8 cellular contexts compared by ENCODE assay signal in the genomic region with DNA sequence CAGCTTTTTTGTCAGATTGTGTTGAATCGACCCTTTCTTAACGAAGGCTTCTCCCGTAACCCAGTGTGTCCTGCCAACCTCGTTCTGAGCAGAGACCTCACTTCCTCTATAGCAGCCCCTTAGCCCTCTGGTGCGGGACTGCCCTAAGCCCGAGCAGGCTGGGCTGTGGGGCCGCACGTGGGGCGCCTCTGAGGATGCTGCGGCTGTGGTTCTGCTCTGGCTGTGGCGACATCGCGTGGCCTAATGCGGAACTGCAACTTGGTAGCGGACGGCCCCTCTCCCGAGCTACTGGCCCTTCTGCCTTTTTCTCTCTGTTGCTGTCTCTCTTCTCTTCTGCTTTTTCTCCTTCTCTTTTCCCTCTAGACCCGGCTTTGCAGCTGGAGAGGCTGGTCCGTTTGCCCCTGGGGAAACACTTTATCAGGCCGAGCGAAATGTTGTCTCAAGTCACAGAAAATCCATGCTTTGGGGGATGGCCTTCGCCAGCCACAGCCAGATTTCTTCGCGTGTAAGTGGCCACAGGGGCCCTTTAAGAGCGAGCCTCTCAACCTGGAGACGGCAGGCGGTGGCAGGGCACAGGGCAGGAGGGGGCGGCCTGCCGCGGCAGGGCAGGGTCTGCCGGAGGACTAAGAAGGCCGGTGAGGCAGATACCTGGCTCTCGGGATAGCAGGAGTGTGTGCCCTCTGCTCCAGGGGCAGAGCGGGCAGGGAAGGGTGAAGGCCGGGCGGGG. TPM values are rescaled to one million over a fixed set of nuclear protein-coding genes. Genes with fewer than 3 reads are reported as not detected.
DNase-seq lines count a peak whose midpoint lies in the region; ATAC-seq and TF ChIP-seq lines count a peak whose summit lies in the region.

No MANE protein-coding gene starts in this region.

- H3K4me3 Mint-ChIP-seq in activated T-cell treated with anti-CD3 and anti-CD28 coated beads, Interleukin-2, amount 50 U/mL, for 4 hours = no peak overlapping the region
- peak overlapping the region; percentile 69 for H3K4me3 Mint-ChIP-seq in nephron progenitor cell
- peak overlapping the region in 1 of 2 donors; percentile 22 for H3K4me3 Mint-ChIP-seq in stimulated activated naive B cell treated with anti-CD40 and anti-IgM and Interleukin-4, amounts not matched to agents 10 μg/mL and 1 μg/mL and 100 μg/mL, for 72 hours

- H3K27me3 Mint-ChIP-seq in activated T-cell treated with anti-CD3 and anti-CD28 coated beads, Interleukin-2, amount 50 U/mL, for 4 hours (ENCODE audit: low read depth) = peaks cover 5% of the 10 kb centered on the region
- peaks cover 29% of the 10 kb centered on the region for H3K27me3 Mint-ChIP-seq in nephron progenitor cell (ENCODE audit: low read depth, poor library complexity)
- peaks cover 12% of the 10 kb centered on the region in 2 donors for H3K27me3 Mint-ChIP-seq in stimulated activated naive B cell treated with anti-CD40 and anti-IgM and Interleukin-4, amounts not matched to agents 10 μg/mL and 1 μg/mL and 100 μg/mL, for 72 hours

- H3K4me1 ChIP-seq in Panc1 (ENCODE audit: control insufficient read depth, insufficient read depth, low read length) (peaks cover 3% of the 10 kb centered on the region; the same call in 1 of the 2 replicates), fibroblast of lung (ENCODE audit: control insufficient read depth, extremely low read depth, insufficient read depth, low read length) (peaks cover 13% of the 10 kb centered on the region)

- H3K4me2 ChIP-seq in fibroblast of lung (ENCODE audit: extremely low read depth, insufficient read depth, low read length) = peak overlapping the region; percentile 62

- H3K36me3 ChIP-seq in Panc1 (ENCODE audit: control insufficient read depth, insufficient read depth, low read length) (no peaks in the 10 kb centered on the region), fibroblast of lung (ENCODE audit: control insufficient read depth, insufficient read depth, low read length) (no peaks in the 10 kb centered on the region)

- H3K27me3 ChIP-seq in Panc1 (ENCODE audit: control insufficient read depth, insufficient read depth, low read length) = no peaks in the 10 kb centered on the region
- no peaks in the 10 kb centered on the region for H3K27me3 ChIP-seq in fibroblast of lung (ENCODE audit: control insufficient read depth, insufficient read depth, low read length)

- no peaks in the 10 kb centered on the region for H3K79me2 ChIP-seq in fibroblast of lung (ENCODE audit: control insufficient read depth, insufficient read depth, low read length)

- no peaks in the 10 kb centered on the region for H3K36me3 Mint-ChIP-seq in activated T-cell treated with anti-CD3 and anti-CD28 coated beads, Interleukin-2, amount 50 U/mL, for 4 hours (ENCODE audit: insufficient read depth)
- no peaks in the 10 kb centered on the region for H3K36me3 Mint-ChIP-seq in nephron progenitor cell (ENCODE audit: low read depth)
- H3K36me3 Mint-ChIP-seq in stimulated activated naive B cell treated with anti-CD40 and anti-IgM and Interleukin-4, amounts not matched to agents 10 μg/mL and 1 μg/mL and 100 μg/mL, for 72 hours = no peaks in the 10 kb centered on the region

- H3K27ac ChIP-seq in Panc1 (ENCODE audit: low read length) (no peak overlapping the region), fibroblast of lung (ENCODE audit: insufficient read depth, low read length) (no peak overlapping the region)

- ATAC-seq in HG03175 (IDR thresholded peaks at IDR 0.05; ENCODE audit: unreplicated experiment) (peak; percentile 73), Panc1 (peak; percentile 92), GM21423 (IDR thresholded peaks at IDR 0.05; ENCODE audit: unreplicated experiment) (no peak)
- ATAC-seq in activated T-cell treated with anti-CD3 and anti-CD28 coated beads, Interleukin-2, amount 50 U/mL, for 4 hours = peak; percentile 93 to 95
- ATAC-seq in stimulated activated naive B cell treated with anti-CD40 and anti-IgM and Interleukin-4, amounts not matched to agents 10 μg/mL and 1 μg/mL and 100 μg/mL, for 72 hours (replicated peaks) = peak; percentile 98 to 99

- H4K20me1 ChIP-seq in fibroblast of lung (ENCODE audit: control insufficient read depth, extremely low read depth, insufficient read depth, low read length) = no peaks in the 10 kb centered on the region

- peak; percentile 97 for TF ChIP-seq CTCF in Panc1 (IDR thresholded peaks at IDR 0.05)
- TF ChIP-seq CTCF in fibroblast of lung (conservative IDR thresholded peaks at IDR 0.05 in 1 of 2, IDR thresholded peaks at IDR 0.05 in 1 of 2; ENCODE audit: low read depth in 1 of 2, low read length in 2 of 2) = peak; percentile 84 to 95
- peak; percentile 97 for TF ChIP-seq CTCF in nephron progenitor cell (IDR thresholded peaks at IDR 0.05)

- H3K27ac Mint-ChIP-seq in nephron progenitor cell = no peak overlapping the region
- H3K27ac Mint-ChIP-seq in stimulated activated naive B cell treated with anti-CD40 and anti-IgM and Interleukin-4, amounts not matched to agents 10 μg/mL and 1 μg/mL and 100 μg/mL, for 72 hours = no peak overlapping the region

- no peaks in the 10 kb centered on the region for H3K9me3 ChIP-seq in Panc1 (ENCODE audit: control insufficient read depth, insufficient read depth, low read depth, low read length)
- H3K9me3 ChIP-seq in fibroblast of lung (ENCODE audit: control insufficient read depth, insufficient read depth, low read depth, low read length) = no peaks in the 10 kb centered on the region

- H3K9ac ChIP-seq in fibroblast of lung (ENCODE audit: insufficient read depth, low read length) = no peak overlapping the region

- BruUV-seq in Panc1 (replicated peaks; lab: Mats Ljungman, UMichigan) = no TSS peak

- POLR2A ChIA-PET in Panc1 (lab: Charles Lee) = interaction anchor here (0.6 to 0.7 kb wide), 4 partner anchors 33 to 894 kb away, joined by 3 to 5 read pairs (median 4); no protein-coding TSS in a partner anchor

- CTCF ChIA-PET in Panc1 (lab: Charles Lee) = interaction anchor here (0.6 to 1.3 kb wide), 6 partner anchors 11 to 360 kb away, joined by 3 to 4 read pairs (median 4); partner anchors contain the start of gene GLCE

- in situ Hi-C loops in Panc1 (cut with HindIII; ENCODE audit: low pct_unique_long_range_greater_than_20kb, low sequenced_read_pairs) = no loop called here

- H2AFZ ChIP-seq in fibroblast of lung (ENCODE audit: low read length) = peak overlapping the region; percentile 61

- peaks cover 10% of the 10 kb centered on the region for H3K4me1 Mint-ChIP-seq in activated T-cell treated with anti-CD3 and anti-CD28 coated beads, Interleukin-2, amount 50 U/mL, for 4 hours (ENCODE audit: low read depth)
- peaks cover 26% of the 10 kb centered on the region for H3K4me1 Mint-ChIP-seq in nephron progenitor cell
- H3K4me1 Mint-ChIP-seq in stimulated activated naive B cell treated with anti-CD40 and anti-IgM and Interleukin-4, amounts not matched to agents 10 μg/mL and 1 μg/mL and 100 μg/mL, for 72 hours = peaks cover 16 to 18% of the 10 kb centered on the region in 2 donors

- H3K9me3 Mint-ChIP-seq in activated T-cell treated with anti-CD3 and anti-CD28 coated beads, Interleukin-2, amount 50 U/mL, for 4 hours = no peaks in the 10 kb centered on the region
- H3K9me3 Mint-ChIP-seq in nephron progenitor cell = no peaks in the 10 kb centered on the region
- no peaks in the 10 kb centered on the region for H3K9me3 Mint-ChIP-seq in stimulated activated naive B cell treated with anti-CD40 and anti-IgM and Interleukin-4, amounts not matched to agents 10 μg/mL and 1 μg/mL and 100 μg/mL, for 72 hours

- H3K4me3 ChIP-seq in Panc1 (ENCODE audit: low read depth in 2 of 2, low read length in 2 of 2) = peak overlapping the region in 1 of 2 experiments; percentile 23; a peak in 1 of 4 replicates
- H3K4me3 ChIP-seq in fibroblast of lung (replicated peaks in 1 of 4; ENCODE audit: control extremely low read depth in 1 of 4, insufficient read depth in 1 of 4, low read depth in 3 of 4, low read length in 4 of 4) = no peak overlapping the region

- DNase-seq in GM03348 (ENCODE audit: low spot score) (peak; percentile 93), Panc1 (ENCODE audit: low read depth, low spot score) (peak; percentile 51), fibroblast of lung (ENCODE audit: low read depth in 2 of 2) (peak; percentile 52 to 69), nephron progenitor cell (peak; percentile 98)
- DNase-seq in activated T-cell treated with anti-CD3 and anti-CD28 coated beads, Interleukin-2, amount 50 U/mL, for 4 hours = peak; percentile 84
- peak; percentile 76 for DNase-seq in stimulated activated naive B cell treated with anti-CD40 and anti-IgM and Interleukin-4, amounts not matched to agents 10 μg/mL and 1 μg/mL and 100 μg/mL, for 72 hours

- intact Hi-C loops in Panc1 (cut with micrococcal nuclease; ENCODE audit: unreplicated experiment) = loop anchor here (2.0 to 5.0 kb wide), 2 partner anchors 322 to 336 kb away; no protein-coding TSS in a partner anchor

RNA-seq across cellular contexts. Expression of gene KIF23, which starts 19.4 kb away (rescaled TPM):
- total RNA-seq in Panc1 (2021; ENCODE audit: unreplicated experiment) (82.5 TPM), fibroblast of lung (3.1 and 16.5 TPM in 2 replicates)
- 34.5 TPM for polyA plus RNA-seq in Panc1 (2012; ENCODE audit: insufficient read length)
- 1 to 10 TPM; 3.4 to 3.7 (median 3.5) TPM for total RNA-seq in activated T-cell treated with anti-CD3 and anti-CD28 coated beads, Interleukin-2, amount 50 U/mL, for 4 hours
- polyA plus RNA-seq in fibroblast of lung = 19.4 and 53.2 TPM in 2 replicates
- 12.7 and 45.8 TPM in 2 replicates for polyA plus RNA-seq in fibroblast of lung (2012)
- polyA minus RNA-seq in fibroblast of lung (ENCODE audit: low replicate concordance) = 28.5 and 38.4 TPM in 2 replicates

RNA-seq across cellular contexts. Expression of gene RPLP1, which starts 57.9 kb away (rescaled TPM):
- total RNA-seq in Panc1 (2021; ENCODE audit: unreplicated experiment) (2,076 TPM), fibroblast of lung (74.7 and 82.4 TPM in 2 replicates)
- polyA plus RNA-seq in Panc1 (2012; ENCODE audit: insufficient read length) = 4,841 TPM
- 1,000 to 10,000 TPM; 3,232 to 3,343 (median 3,252) TPM for total RNA-seq in activated T-cell treated with anti-CD3 and anti-CD28 coated beads, Interleukin-2, amount 50 U/mL, for 4 hours
- 621 and 633 TPM in 2 replicates for polyA plus RNA-seq in fibroblast of lung
- polyA plus RNA-seq in fibroblast of lung (2012) = 2,184 and 2,401 TPM in 2 replicates
- polyA minus RNA-seq in fibroblast of lung (ENCODE audit: low replicate concordance) = 489 and 632 TPM in 2 replicates

Comparison
In these comparisons a context has a peak if more than half of its experiments do, and no peak if none do; other contexts are left out.
1. RNA of gene RPLP1, which starts 57.9 kb away (total RNA-seq): 3,232 to 3,343 TPM in activated T-cell treated with anti-CD3 and anti-CD28 coated beads, Interleukin-2, amount 50 U/mL, for 4 hours and 2,076 TPM in Panc1 (single experiment); 74.7 to 82.4 TPM in fibroblast of lung; every median in the first group is over 10 times any median in the second.
2. Peak in every context shown above with its lines, with median percentiles within 50 percentile points of each other: DNase-seq and CTCF ChIP-seq.